In the genomic region with DNA sequence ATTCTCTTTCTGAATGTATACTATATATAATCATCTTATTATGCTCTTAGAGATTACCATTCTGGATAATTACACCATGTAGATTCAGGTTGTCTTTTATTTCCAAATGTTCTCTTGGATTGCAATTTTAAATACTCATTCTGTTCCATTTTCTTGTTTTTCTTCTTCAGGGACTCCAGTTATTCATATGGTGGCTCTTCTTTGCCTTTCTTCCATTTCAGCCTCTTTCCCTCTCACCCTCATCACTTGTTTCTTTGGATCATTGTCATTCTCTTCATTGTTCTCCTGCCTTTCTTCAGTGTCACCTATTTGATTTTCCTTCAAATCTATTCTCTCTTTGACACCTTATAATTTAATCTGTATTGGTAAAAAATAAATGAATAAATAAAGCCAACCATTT, we compare ENCODE assay signal across 20 cellular contexts.
"Had no signal": no experiment of that assay in that cellular context is flagged by ENCODE, and none has a peak within 500 bp of the region (broad histone marks: within the 10 kb centered on the region; RNA-seq: fewer than 3 reads in every experiment).

No MANE protein-coding gene starts in this region.

- DNase-seq: activated CD4-positive, alpha-beta T cell treated with anti-CD3 and anti-CD28 coated beads, Interleukin-2, amount 50 U/mL, for 4 hours; activated gamma-delta T cell treated with Interleukin-2 at 50 U/mL for 16 hours; activated T-cell treated with anti-CD3 and anti-CD28 coated beads for 4 hours; activated T-cell treated with anti-CD3 and anti-CD28 coated beads, Interleukin-2, amount 50 U/mL, for 4 hours; aorta; NCI-H1092; NCI-H1436 treated with DMSO at 0.1 percent for 48 hours; Right ventricle myocardium superior had no signal

- H3K27ac ChIP-seq: cardiac muscle cell, KMS-11, PC-9, SK-N-MC had no signal

- H3K4me3 Mint-ChIP-seq: activated CD4-positive, alpha-beta T cell treated with anti-CD3 and anti-CD28 coated beads, Interleukin-2, amount 10 ng/mL, durations not matched to agents 24 days and 14 days; activated CD8-positive, alpha-beta T cell treated with anti-CD3 and anti-CD28 coated beads for 36 hours; activated naive CD4-positive, alpha-beta T cell treated with anti-CD3 and anti-CD28 coated beads for 36 hours; activated T-cell treated with anti-CD3 and anti-CD28 coated beads, Interleukin-2, amount 50 U/mL, for 4 hours; activated T-helper 1 cell treated with anti-CD3 and anti-CD28 coated beads, Interleukin-12 subunit alpha, Interleukin-12 subunit beta, Interleukin-2, Interleukin-4 antibody, amounts not matched to agents 30 ng/mL and 10 ng/mL and 1 ng/mL, durations not matched to agents 14 hours and 24 hours and 36 hours; central memory CD8-positive, alpha-beta T cell; T-helper 1 cell treated with Interleukin-12 subunit alpha and Interleukin-12 subunit beta and Interleukin-4 antibody, amounts not matched to agents 30 μg/mL and 1 μg/mL, for 36 hours; T-helper 2 cell treated with Interferon-gamma antibody and Interleukin-4, amounts not matched to agents 5 μg/mL and 100 μg/mL, for 36 hours had no signal

- H3K4me3 ChIP-seq: cardiac muscle cell, PC-9, SK-N-MC had no signal

- H3K4me1 Mint-ChIP-seq: central memory CD8-positive, alpha-beta T cell had no signal

- H3K27ac Mint-ChIP-seq: activated CD4-positive, alpha-beta T cell treated with anti-CD3 and anti-CD28 coated beads, Interleukin-2, amount 10 ng/mL, durations not matched to agents 24 days and 14 days; activated CD8-positive, alpha-beta T cell treated with anti-CD3 and anti-CD28 coated beads for 36 hours; activated naive CD4-positive, alpha-beta T cell treated with anti-CD3 and anti-CD28 coated beads for 36 hours; activated naive CD4-positive, alpha-beta T cell treated with anti-CD3 and anti-CD28 coated beads, Interleukin-2, amount 50 U/mL, for 72 hours; activated T-helper 1 cell treated with anti-CD3 and anti-CD28 coated beads, Interleukin-12 subunit alpha, Interleukin-12 subunit beta, Interleukin-2, Interleukin-4 antibody, amounts not matched to agents 30 ng/mL and 10 ng/mL and 1 ng/mL, durations not matched to agents 14 hours and 24 hours and 36 hours; T-helper 1 cell treated with Interleukin-12 subunit alpha and Interleukin-12 subunit beta and Interleukin-4 antibody, amounts not matched to agents 30 μg/mL and 1 μg/mL, for 36 hours; T-helper 2 cell treated with Interferon-gamma antibody and Interleukin-4, amounts not matched to agents 5 μg/mL and 100 μg/mL, for 36 hours had no signal

- H3K27me3 Mint-ChIP-seq: activated CD4-positive, alpha-beta T cell treated with anti-CD3 and anti-CD28 coated beads, Interleukin-2, amount 10 ng/mL, durations not matched to agents 24 days and 14 days; activated CD8-positive, alpha-beta T cell treated with anti-CD3 and anti-CD28 coated beads for 36 hours; central memory CD8-positive, alpha-beta T cell had no signal

- H3K9ac ChIP-seq: KMS-11 had no signal

- H3K4me2 ChIP-seq: KMS-11 had no signal

- H3K9me3 Mint-ChIP-seq: activated CD4-positive, alpha-beta T cell treated with anti-CD3 and anti-CD28 coated beads, Interleukin-2, amount 10 ng/mL, durations not matched to agents 24 days and 14 days; activated naive CD4-positive, alpha-beta T cell treated with anti-CD3 and anti-CD28 coated beads, Interleukin-2, amount 50 U/mL, for 72 hours had no signal

- H3K27me3 ChIP-seq: cardiac muscle cell had no signal

- H3K36me3 ChIP-seq: cardiac muscle cell had no signal
